Comparison of ENCODE assay signal across 9 cellular contexts in the genomic region with DNA sequence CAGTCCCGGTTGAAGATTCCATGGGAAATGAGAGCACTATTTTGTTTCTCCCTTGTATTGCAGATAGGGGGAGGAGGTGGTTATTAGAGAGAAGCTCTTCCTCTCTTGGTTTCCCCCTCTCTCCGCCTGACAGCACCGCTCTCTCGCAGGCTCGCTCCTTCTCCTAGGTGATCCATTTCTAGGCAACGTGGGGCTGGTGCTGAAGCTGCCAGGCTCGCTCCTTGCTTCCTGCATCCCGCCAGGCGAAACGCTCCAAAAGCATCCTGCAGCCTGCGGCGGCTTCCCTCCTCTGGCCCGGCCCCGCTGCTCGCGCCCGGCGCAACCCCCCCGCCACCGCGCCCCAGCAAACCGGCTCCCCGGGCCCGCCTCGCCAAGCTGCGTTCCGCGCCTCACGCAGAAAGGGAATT. TPM values are rescaled to one million over a fixed set of nuclear protein-coding genes. Genes with fewer than 3 reads are reported as not detected.
DNase-seq lines count a peak whose midpoint lies in the region; ATAC-seq and TF ChIP-seq lines count a peak whose summit lies in the region.
"Had no signal": no experiment of that assay in that cellular context is flagged by ENCODE, and none has a peak within 500 bp of the region (broad histone marks: within the 10 kb centered on the region; RNA-seq: fewer than 3 reads in every experiment).

TSS of gene GRID2 (plus strand) at position 346 of the 407 bp plus-strand sequence.

- H3K27ac ChIP-seq in AG04450 (ENCODE audit: low read depth, low read length) (no peak within 1 kb of the TSS), MM.1S (ENCODE audit: low read length) (no peak within 1 kb of the TSS), cingulate gyrus (ENCODE audit: low read depth, low read length) (peak within 1 kb of the TSS; percentile 92)
- H3K27ac ChIP-seq: skin epidermis had no signal

- peak within 1 kb of the TSS; percentile 72 for H2AFZ ChIP-seq in MM.1S (ENCODE audit: low read length)

- CTCF ChIA-PET in AG04450 (lab: Charles Lee), result interaction anchor here (0.6 to 1.1 kb wide), 3 partner anchors 84 to 139 kb away, joined by 3 to 5 read pairs (median 3); no protein-coding TSS in a partner anchor

- peak within 1 kb of the TSS; percentile 90 for H3K4me2 ChIP-seq in MM.1S (ENCODE audit: low read depth, low read length)

- H4K20me1 ChIP-seq in MM.1S (ENCODE audit: insufficient read depth, low read length), result no peaks in the 10 kb centered on the region

- H3K36me3 Mint-ChIP-seq in mesothelial cell of epicardium, result no peaks in the 10 kb centered on the region

- H3K9me3 ChIP-seq in AG04450 (ENCODE audit: control insufficient read depth, insufficient read depth, low read length), result peaks cover 4% of the 10 kb centered on the region; the same call in 1 of the 2 replicates
- H3K9me3 ChIP-seq in MM.1S (replicated peaks; ENCODE audit: insufficient read depth, low read length), result no peaks in the 10 kb centered on the region

- peak within 1 kb of the TSS; percentile 38 for H3K4me3 ChIP-seq in AG04450 (ENCODE audit: low read depth, low read length)
- H3K4me3 ChIP-seq in MM.1S (ENCODE audit: low read length), result peak within 1 kb of the TSS; percentile 61

- POLR2A ChIA-PET in AG04450 (lab: Yijun Ruan, JAX), result no interaction called here

- DNase-seq in AG04450 (ENCODE audit: low read depth, low spot score) (no peak), MM.1S (no peak), mesothelial cell of epicardium (ENCODE audit: low spot score in 2 of 2, unreplicated experiment in 2 of 2) (peak in 1 of 2 experiments; percentile 68), NAMALWA (ENCODE audit: low spot score) (no peak), germinal center (ENCODE audit: low spot score) (no peak)

- TF ChIP-seq CTCF in AG04450 (IDR thresholded peaks at IDR 0.05; ENCODE audit: low read depth, low read length) (no peak), MM.1S (IDR thresholded peaks at IDR 0.05; ENCODE audit: low read length) (no peak), mesothelial cell of epicardium (IDR thresholded peaks at IDR 0.05; ENCODE audit: unreplicated experiment) (no peak)

- peaks cover 28% of the 10 kb centered on the region for H3K4me1 Mint-ChIP-seq in mesothelial cell of epicardium

- ATAC-seq in GM21515 (IDR thresholded peaks at IDR 0.05; ENCODE audit: unreplicated experiment), result no peak
- ATAC-seq in GM21360 (IDR thresholded peaks at IDR 0.05; ENCODE audit: unreplicated experiment), result no peak

- H3K36me3 ChIP-seq in MM.1S (replicated peaks; ENCODE audit: insufficient read depth, low read length), result no peaks in the 10 kb centered on the region

- no peaks in the 10 kb centered on the region for H3K9me2 ChIP-seq in MM.1S (replicated peaks; ENCODE audit: insufficient read depth, low read length)

- H3K9me3 Mint-ChIP-seq in mesothelial cell of epicardium, result no peaks in the 10 kb centered on the region

- no peaks in the 10 kb centered on the region for H3K4me1 ChIP-seq in MM.1S (ENCODE audit: low read length)

- H3K79me2 ChIP-seq in MM.1S (ENCODE audit: low read length), result no peaks in the 10 kb centered on the region

- H3F3A ChIP-seq in MM.1S (ENCODE audit: insufficient read depth, low read length), result no peaks in the 10 kb centered on the region

- peak within 1 kb of the TSS; percentile 71 for H3K4me3 Mint-ChIP-seq in mesothelial cell of epicardium

- peaks cover 66% of the 10 kb centered on the region for H3K27me3 Mint-ChIP-seq in mesothelial cell of epicardium (ENCODE audit: low read depth)

- peak within 1 kb of the TSS; percentile 50 for H3K27ac Mint-ChIP-seq in mesothelial cell of epicardium

- H3K9ac ChIP-seq in MM.1S (ENCODE audit: low read length), result no peak within 1 kb of the TSS

- H3K27me3 ChIP-seq in AG04450 (ENCODE audit: control insufficient read depth, insufficient read depth, low read length) (peaks cover 45% of the 10 kb centered on the region), MM.1S (replicated peaks; ENCODE audit: insufficient read depth, low read length) (no peaks in the 10 kb centered on the region)

RNA-seq across cellular contexts. Expression of gene GRID2, which starts in this region (rescaled TPM):
- polyA plus RNA-seq in AG04450 (2011; rRNA removed), result not detected in 2 replicates
- not detected in 2 replicates for polyA minus RNA-seq in AG04450 (2011; rRNA and poly(A)+ RNA removed)
- 3.1 to 3.6 TPM (median 3.2 TPM) in 3 replicates for total RNA-seq in mesothelial cell of epicardium
